Comparison of ENCODE assay signal across 20 cellular contexts in genomic region chr4:158530391-158530790, GRCh38. TPM values are rescaled to one million over a fixed set of nuclear protein-coding genes. Genes with fewer than 3 reads are reported as not detected.
"Had no signal": no experiment of that assay in that cellular context is flagged by ENCODE, and none has a peak within 500 bp of the region (broad histone marks: within the 10 kb centered on the region; RNA-seq: fewer than 3 reads in every experiment).

No MANE protein-coding gene starts in this region.

- H3K4me3 ChIP-seq: ascending aorta, coronary artery, lower lobe of right lung had no signal

- H3K4me1 ChIP-seq: ascending aorta, lower lobe of right lung had no signal

- ATAC-seq: activated CD4-positive, alpha-beta T cell treated with anti-CD3 and anti-CD28 coated beads for 36 hours; activated CD8-positive, alpha-beta T cell treated with anti-CD3 and anti-CD28 coated beads for 36 hours; lower lobe of right lung; naive thymus-derived CD8-positive, alpha-beta T cell; sciatic nerve; stimulated activated naive B cell treated with anti-CD40 and anti-IgM and Interleukin-4, amounts not matched to agents 10 μg/mL and 1 μg/mL and 100 μg/mL, for 72 hours had no signal

- H3K36me3 ChIP-seq: ascending aorta, lower lobe of right lung, neutrophil had no signal

- H3K27ac ChIP-seq: coronary artery, lower lobe of right lung, neutrophil had no signal

- H3K27me3 ChIP-seq: ascending aorta, neutrophil had no signal

- DNase-seq: activated CD4-positive, alpha-beta T cell treated with anti-CD3 and anti-CD28 coated beads for 36 hours; activated CD8-positive, alpha-beta memory T cell treated with anti-CD3 and anti-CD28 coated beads, Interleukin-2, amount 50 U/mL, for 4 hours; activated CD8-positive, alpha-beta T cell treated with anti-CD3 and anti-CD28 coated beads for 36 hours; activated naive CD8-positive, alpha-beta T cell treated with anti-CD3 and anti-CD28 coated beads, Interleukin-2, amount 10 ng/mL, durations not matched to agents 7 days and 5 days; caudate nucleus; effector CD4-positive, alpha-beta T cell; hippocampal formation; lower lobe of right lung; midbrain; naive thymus-derived CD8-positive, alpha-beta T cell; stimulated activated CD4-positive, alpha-beta T cell treated with anti-CD3 and anti-CD28 coated beads, Interleukin-2, amount 100 ng/mL, for 24 hours; stimulated activated naive B cell treated with anti-CD40 and anti-IgM and Interleukin-4, amounts not matched to agents 10 μg/mL and 1 μg/mL and 100 μg/mL, for 72 hours; substantia nigra; T-helper 9 cell; trophoblast cell had no signal

- H3K9me3 ChIP-seq: ascending aorta, lower lobe of right lung, neutrophil had no signal

RNA-seq across cellular contexts. Expression of gene RXFP1, which starts 8.7 kb away (rescaled TPM):
- total RNA-seq: activated CD4-positive, alpha-beta T cell treated with anti-CD3 and anti-CD28 coated beads for 36 hours; activated CD8-positive, alpha-beta T cell treated with anti-CD3 and anti-CD28 coated beads for 36 hours; activated naive CD8-positive, alpha-beta T cell treated with anti-CD3 and anti-CD28 coated beads, Interleukin-2, amount 10 ng/mL, durations not matched to agents 7 days and 5 days; naive thymus-derived CD8-positive, alpha-beta T cell; progenitor cell of endocrine pancreas; sciatic nerve had no signal
- polyA plus RNA-seq: naive thymus-derived CD8-positive, alpha-beta T cell had no signal
